ENCODE assay signal across 1 cellular context in the genomic region with DNA sequence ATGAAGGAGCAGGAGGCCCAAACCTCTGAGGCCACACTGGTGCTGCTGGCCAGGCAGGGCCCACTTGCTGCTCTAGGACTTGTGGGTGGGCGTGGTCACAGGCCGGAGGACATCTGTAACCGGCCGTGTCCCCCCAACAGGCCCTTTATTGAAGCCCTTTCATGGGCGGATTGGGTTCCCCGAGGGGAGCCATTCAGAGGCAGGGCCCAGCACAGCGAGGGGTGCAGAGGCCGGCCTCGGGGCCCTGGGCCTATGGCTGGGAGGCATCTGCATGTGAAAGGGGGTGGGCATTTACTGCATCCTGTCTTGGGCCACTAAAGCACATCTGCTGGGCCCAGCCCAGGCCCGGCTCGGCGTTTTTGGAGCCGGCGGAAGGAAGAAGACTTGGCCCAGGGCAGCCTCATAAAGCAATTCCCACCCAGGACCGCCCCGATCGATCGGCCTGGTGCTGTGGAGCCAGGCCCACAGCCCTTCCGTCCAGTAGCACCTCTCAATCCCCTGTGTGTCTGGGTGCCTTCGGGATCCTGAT.
TF ChIP-seq lines count a peak whose summit lies in the region.

No MANE protein-coding gene starts in this region.

TF ChIP-seq in GM23338, 12 proteins besides CTCF, POLR2A, EP300 and RAD21:
- TF ChIP-seq ZNF331 (CRISPR knock-in tag; IDR thresholded peaks at IDR 0.05; ENCODE audit: low read depth) (no peak), EZH2phosphoT487 (IDR thresholded peaks at IDR 0.05; ENCODE audit: unreplicated experiment) (no peak), JUNB (IDR thresholded peaks at IDR 0.05; ENCODE audit: unreplicated experiment) (no peak), NANOG (IDR thresholded peaks at IDR 0.05; ENCODE audit: borderline replicate concordance) (peak; percentile 82), EZH2 (IDR thresholded peaks at IDR 0.05; ENCODE audit: low read depth, unreplicated experiment) (no peak), STAT1 (IDR thresholded peaks at IDR 0.05; ENCODE audit: unreplicated experiment) (no peak), POLR2AphosphoS5 (IDR thresholded peaks at IDR 0.05; ENCODE audit: low read depth) (peak; percentile 54), ZNF114 (CRISPR knock-in tag; IDR thresholded peaks at IDR 0.05) (peak; percentile 53; the same call in 1 of the 2 replicates), CREB1 (CRISPR knock-in tag; IDR thresholded peaks at IDR 0.05; ENCODE audit: low read depth) (peak; percentile 8; the same call in 1 of the 2 replicates)
- TF ChIP-seq, protein P1, sequence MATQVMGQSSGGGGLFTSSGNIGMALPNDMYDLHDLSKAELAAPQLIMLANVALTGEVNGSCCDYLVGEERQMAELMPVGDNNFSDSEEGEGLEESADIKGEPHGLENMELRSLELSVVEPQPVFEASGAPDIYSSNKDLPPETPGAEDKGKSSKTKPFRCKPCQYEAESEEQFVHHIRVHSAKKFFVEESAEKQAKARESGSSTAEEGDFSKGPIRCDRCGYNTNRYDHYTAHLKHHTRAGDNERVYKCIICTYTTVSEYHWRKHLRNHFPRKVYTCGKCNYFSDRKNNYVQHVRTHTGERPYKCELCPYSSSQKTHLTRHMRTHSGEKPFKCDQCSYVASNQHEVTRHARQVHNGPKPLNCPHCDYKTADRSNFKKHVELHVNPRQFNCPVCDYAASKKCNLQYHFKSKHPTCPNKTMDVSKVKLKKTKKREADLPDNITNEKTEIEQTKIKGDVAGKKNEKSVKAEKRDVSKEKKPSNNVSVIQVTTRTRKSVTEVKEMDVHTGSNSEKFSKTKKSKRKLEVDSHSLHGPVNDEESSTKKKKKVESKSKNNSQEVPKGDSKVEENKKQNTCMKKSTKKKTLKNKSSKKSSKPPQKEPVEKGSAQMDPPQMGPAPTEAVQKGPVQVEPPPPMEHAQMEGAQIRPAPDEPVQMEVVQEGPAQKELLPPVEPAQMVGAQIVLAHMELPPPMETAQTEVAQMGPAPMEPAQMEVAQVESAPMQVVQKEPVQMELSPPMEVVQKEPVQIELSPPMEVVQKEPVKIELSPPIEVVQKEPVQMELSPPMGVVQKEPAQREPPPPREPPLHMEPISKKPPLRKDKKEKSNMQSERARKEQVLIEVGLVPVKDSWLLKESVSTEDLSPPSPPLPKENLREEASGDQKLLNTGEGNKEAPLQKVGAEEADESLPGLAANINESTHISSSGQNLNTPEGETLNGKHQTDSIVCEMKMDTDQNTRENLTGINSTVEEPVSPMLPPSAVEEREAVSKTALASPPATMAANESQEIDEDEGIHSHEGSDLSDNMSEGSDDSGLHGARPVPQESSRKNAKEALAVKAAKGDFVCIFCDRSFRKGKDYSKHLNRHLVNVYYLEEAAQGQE (IDR thresholded peaks at IDR 0.05; ENCODE audit: unreplicated experiment) = peak; percentile 6
- TF ChIP-seq, protein P2, sequence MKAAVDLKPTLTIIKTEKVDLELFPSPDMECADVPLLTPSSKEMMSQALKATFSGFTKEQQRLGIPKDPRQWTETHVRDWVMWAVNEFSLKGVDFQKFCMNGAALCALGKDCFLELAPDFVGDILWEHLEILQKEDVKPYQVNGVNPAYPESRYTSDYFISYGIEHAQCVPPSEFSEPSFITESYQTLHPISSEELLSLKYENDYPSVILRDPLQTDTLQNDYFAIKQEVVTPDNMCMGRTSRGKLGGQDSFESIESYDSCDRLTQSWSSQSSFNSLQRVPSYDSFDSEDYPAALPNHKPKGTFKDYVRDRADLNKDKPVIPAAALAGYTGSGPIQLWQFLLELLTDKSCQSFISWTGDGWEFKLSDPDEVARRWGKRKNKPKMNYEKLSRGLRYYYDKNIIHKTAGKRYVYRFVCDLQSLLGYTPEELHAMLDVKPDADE (IDR thresholded peaks at IDR 0.05) = peak; percentile 54; the same call in 1 of the 2 replicates
- TF ChIP-seq, protein P3, sequence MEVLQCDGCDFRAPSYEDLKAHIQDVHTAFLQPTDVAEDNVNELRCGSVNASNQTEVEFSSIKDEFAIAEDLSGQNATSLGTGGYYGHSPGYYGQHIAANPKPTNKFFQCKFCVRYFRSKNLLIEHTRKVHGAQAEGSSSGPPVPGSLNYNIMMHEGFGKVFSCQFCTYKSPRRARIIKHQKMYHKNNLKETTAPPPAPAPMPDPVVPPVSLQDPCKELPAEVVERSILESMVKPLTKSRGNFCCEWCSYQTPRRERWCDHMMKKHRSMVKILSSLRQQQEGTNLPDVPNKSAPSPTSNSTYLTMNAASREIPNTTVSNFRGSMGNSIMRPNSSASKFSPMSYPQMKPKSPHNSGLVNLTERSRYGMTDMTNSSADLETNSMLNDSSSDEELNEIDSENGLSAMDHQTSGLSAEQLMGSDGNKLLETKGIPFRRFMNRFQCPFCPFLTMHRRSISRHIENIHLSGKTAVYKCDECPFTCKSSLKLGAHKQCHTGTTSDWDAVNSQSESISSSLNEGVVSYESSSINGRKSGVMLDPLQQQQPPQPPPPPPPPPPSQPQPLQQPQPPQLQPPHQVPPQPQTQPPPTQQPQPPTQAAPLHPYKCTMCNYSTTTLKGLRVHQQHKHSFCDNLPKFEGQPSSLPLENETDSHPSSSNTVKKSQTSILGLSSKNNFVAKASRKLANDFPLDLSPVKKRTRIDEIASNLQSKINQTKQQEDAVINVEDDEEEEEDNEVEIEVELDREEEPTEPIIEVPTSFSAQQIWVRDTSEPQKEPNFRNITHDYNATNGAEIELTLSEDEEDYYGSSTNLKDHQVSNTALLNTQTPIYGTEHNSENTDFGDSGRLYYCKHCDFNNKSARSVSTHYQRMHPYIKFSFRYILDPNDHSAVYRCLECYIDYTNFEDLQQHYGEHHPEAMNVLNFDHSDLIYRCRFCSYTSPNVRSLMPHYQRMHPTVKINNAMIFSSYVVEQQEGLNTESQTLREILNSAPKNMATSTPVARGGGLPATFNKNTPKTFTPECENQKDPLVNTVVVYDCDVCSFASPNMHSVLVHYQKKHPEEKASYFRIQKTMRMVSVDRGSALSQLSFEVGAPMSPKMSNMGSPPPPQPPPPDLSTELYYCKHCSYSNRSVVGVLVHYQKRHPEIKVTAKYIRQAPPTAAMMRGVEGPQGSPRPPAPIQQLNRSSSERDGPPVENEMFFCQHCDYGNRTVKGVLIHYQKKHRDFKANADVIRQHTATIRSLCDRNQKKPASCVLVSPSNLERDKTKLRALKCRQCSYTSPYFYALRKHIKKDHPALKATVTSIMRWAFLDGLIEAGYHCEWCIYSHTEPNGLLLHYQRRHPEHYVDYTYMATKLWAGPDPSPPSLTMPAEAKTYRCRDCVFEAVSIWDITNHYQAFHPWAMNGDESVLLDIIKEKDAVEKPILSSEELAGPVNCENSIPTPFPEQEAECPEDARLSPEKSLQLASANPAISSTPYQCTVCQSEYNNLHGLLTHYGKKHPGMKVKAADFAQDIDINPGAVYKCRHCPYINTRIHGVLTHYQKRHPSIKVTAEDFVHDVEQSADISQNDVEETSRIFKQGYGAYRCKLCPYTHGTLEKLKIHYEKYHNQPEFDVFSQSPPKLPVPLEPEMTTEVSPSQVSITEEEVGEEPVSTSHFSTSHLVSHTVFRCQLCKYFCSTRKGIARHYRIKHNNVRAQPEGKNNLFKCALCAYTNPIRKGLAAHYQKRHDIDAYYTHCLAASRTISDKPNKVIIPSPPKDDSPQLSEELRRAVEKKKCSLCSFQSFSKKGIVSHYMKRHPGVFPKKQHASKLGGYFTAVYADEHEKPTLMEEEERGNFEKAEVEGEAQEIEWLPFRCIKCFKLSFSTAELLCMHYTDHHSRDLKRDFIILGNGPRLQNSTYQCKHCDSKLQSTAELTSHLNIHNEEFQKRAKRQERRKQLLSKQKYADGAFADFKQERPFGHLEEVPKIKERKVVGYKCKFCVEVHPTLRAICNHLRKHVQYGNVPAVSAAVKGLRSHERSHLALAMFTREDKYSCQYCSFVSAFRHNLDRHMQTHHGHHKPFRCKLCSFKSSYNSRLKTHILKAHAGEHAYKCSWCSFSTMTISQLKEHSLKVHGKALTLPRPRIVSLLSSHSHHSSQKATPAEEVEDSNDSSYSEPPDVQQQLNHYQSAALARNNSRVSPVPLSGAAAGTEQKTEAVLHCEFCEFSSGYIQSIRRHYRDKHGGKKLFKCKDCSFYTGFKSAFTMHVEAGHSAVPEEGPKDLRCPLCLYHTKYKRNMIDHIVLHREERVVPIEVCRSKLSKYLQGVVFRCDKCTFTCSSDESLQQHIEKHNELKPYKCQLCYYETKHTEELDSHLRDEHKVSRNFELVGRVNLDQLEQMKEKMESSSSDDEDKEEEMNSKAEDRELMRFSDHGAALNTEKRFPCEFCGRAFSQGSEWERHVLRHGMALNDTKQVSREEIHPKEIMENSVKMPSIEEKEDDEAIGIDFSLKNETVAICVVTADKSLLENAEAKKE (CRISPR knock-in tag; IDR thresholded peaks at IDR 0.05) = 0 out of 2 replicates have a peak, but pooled peaks have one; percentile 9
